ENCODE assay signal across 29 cellular contexts in the genomic region with DNA sequence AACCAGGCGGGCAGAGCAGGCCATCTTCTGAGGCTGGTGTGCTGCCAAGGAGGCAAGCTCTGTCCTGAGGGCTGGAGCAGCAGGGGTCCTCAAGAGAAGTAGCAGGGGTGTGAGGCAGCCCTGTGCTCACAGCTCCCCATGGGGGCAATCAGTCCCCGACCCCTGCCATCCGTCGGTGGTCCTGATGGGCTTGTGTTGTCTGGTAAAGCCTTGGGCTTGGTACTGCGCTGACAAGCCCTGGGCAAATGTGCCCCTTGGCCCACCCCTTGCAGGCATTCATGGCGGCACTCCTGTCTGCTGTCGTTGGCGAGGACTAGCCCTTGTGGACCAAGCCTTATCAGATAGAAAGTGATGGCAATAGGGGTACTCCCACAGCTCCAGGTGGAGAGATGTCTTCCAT.
"Had no signal": no experiment of that assay in that cellular context is flagged by ENCODE, and none has a peak within 500 bp of the region (broad histone marks: within the 10 kb centered on the region; RNA-seq: fewer than 3 reads in every experiment).

No MANE protein-coding gene starts in this region.

- DNase-seq: naive B cell; naive thymus-derived CD8-positive, alpha-beta T cell; nucleus accumbens; ovary; psoas muscle; right cardiac atrium; right lobe of liver; sigmoid colon; small intestine; stimulated activated CD4-positive, alpha-beta T cell treated with anti-CD3 and anti-CD28 coated beads, Interleukin-15, amount 100 ng/mL, for 24 hours; stimulated activated CD4-positive, alpha-beta T cell treated with anti-CD3 and anti-CD28 coated beads, Interleukin-2, amount 100 ng/mL, for 24 hours; stimulated activated CD4-positive, alpha-beta T cell treated with anti-CD3 and anti-CD28 coated beads, Interleukin-2, amount 100 ng/mL, for 48 hours; stimulated activated CD4-positive, alpha-beta T cell treated with anti-CD3 and anti-CD28 coated beads, Interleukin-4, amount 100 ng/mL, for 24 hours; stimulated activated naive CD4-positive, alpha-beta T cell; substantia nigra; testis; tibial artery; transverse colon; upper lobe of right lung; uterus had no signal

- H3K36me3 ChIP-seq: neural progenitor cell, ovary, uterus had no signal

- H3K27me3 ChIP-seq: neural progenitor cell, neutrophil, ovary, right lobe of liver, sigmoid colon, suprapubic skin, testis, tibial artery, transverse colon, upper lobe of right lung, uterus had no signal

- ATAC-seq: naive thymus-derived CD8-positive, alpha-beta T cell; psoas muscle; right cardiac atrium; right lobe of liver; stimulated activated memory B cell treated with anti-CD40 and anti-IgM and Interleukin-4, amounts not matched to agents 10 μg/mL and 1 μg/mL and 100 μg/mL, for 72 hours; upper lobe of right lung had no signal

- H3K4me1 ChIP-seq: neural progenitor cell, psoas muscle, right lobe of liver, sigmoid colon, testis, tibial artery, transverse colon, upper lobe of right lung, uterus had no signal

- H3K4me1 Mint-ChIP-seq: naive thymus-derived CD8-positive, alpha-beta T cell; nephron; neural progenitor cell; stimulated activated memory B cell treated with anti-CD40 and anti-IgM and Interleukin-4, amounts not matched to agents 10 μg/mL and 1 μg/mL and 100 μg/mL, for 72 hours had no signal

- H3K9ac ChIP-seq: neural progenitor cell, parathyroid adenoma had no signal

- H3K27ac Mint-ChIP-seq: naive B cell; nephron; neural progenitor cell; progenitor cell of endocrine pancreas; stimulated activated memory B cell treated with anti-CD40 and anti-IgM and Interleukin-4, amounts not matched to agents 10 μg/mL and 1 μg/mL and 100 μg/mL, for 72 hours; stimulated activated naive CD8-positive, alpha-beta T cell treated with anti-CD3 and anti-CD28 coated beads, Interleukin-15, Interleukin-2, amounts not matched to agents 100 ng/mL and 50 ng/mL, for 24 hours; type B pancreatic cell had no signal

- FAIRE-seq: small intestine had no signal

- H3K9me3 ChIP-seq: neutrophil, ovary, psoas muscle, right lobe of liver, sigmoid colon, suprapubic skin, testis, tibial artery, transverse colon, upper lobe of right lung, uterus had no signal

- H3K27me3 Mint-ChIP-seq: naive B cell; naive thymus-derived CD8-positive, alpha-beta T cell; progenitor cell of endocrine pancreas; stimulated activated memory B cell treated with anti-CD40 and anti-IgM and Interleukin-4, amounts not matched to agents 10 μg/mL and 1 μg/mL and 100 μg/mL, for 72 hours; stimulated activated naive CD8-positive, alpha-beta T cell treated with anti-CD3 and anti-CD28 coated beads, Interleukin-15, Interleukin-2, amounts not matched to agents 100 ng/mL and 50 ng/mL, for 24 hours; type B pancreatic cell had no signal

- H2AFZ ChIP-seq: neural progenitor cell, parathyroid adenoma had no signal

- H3K4me3 ChIP-seq: neural progenitor cell, ovary, psoas muscle, right lobe of liver, sigmoid colon, suprapubic skin, testis, tibial artery, transverse colon, upper lobe of right lung, uterus had no signal

- H3K27ac ChIP-seq: neural progenitor cell, neutrophil, ovary, parathyroid adenoma, psoas muscle, right lobe of liver, sigmoid colon, suprapubic skin, testis, tibial artery, transverse colon, upper lobe of right lung, uterus had no signal

- H3K79me2 ChIP-seq: parathyroid adenoma had no signal

- H3K4me3 Mint-ChIP-seq: naive B cell; naive thymus-derived CD8-positive, alpha-beta T cell; nephron; neural progenitor cell; stimulated activated memory B cell treated with anti-CD40 and anti-IgM and Interleukin-4, amounts not matched to agents 10 μg/mL and 1 μg/mL and 100 μg/mL, for 72 hours; stimulated activated naive CD8-positive, alpha-beta T cell treated with anti-CD3 and anti-CD28 coated beads, Interleukin-15, Interleukin-2, amounts not matched to agents 100 ng/mL and 50 ng/mL, for 24 hours; type B pancreatic cell had no signal

- H3K4me2 ChIP-seq: neural progenitor cell had no signal

- H3K9me3 Mint-ChIP-seq: naive B cell; naive thymus-derived CD8-positive, alpha-beta T cell; nephron; neural progenitor cell; stimulated activated memory B cell treated with anti-CD40 and anti-IgM and Interleukin-4, amounts not matched to agents 10 μg/mL and 1 μg/mL and 100 μg/mL, for 72 hours; stimulated activated naive CD8-positive, alpha-beta T cell treated with anti-CD3 and anti-CD28 coated beads, Interleukin-15, Interleukin-2, amounts not matched to agents 100 ng/mL and 50 ng/mL, for 24 hours; type B pancreatic cell had no signal
